ENCODE assay signal across 12 cellular contexts in genomic region chr14:51087024-51087423, GRCh38. TPM values are rescaled to one million over a fixed set of nuclear protein-coding genes. Genes with fewer than 3 reads are reported as not detected.
DNase-seq lines count a peak whose midpoint lies in the region; ATAC-seq, FAIRE-seq and TF ChIP-seq lines count a peak whose summit lies in the region.
"Had no signal": no experiment of that assay in that cellular context is flagged by ENCODE, and none has a peak within 500 bp of the region (broad histone marks: within the 10 kb centered on the region; RNA-seq: fewer than 3 reads in every experiment).

No MANE protein-coding gene starts in this region.

- TF ChIP-seq CTCF in PC-3 (conservative IDR thresholded peaks at IDR 0.05; ENCODE audit: low read depth, low read length) (no peak), kidney (IDR thresholded peaks at IDR 0.05; ENCODE audit: borderline replicate concordance, extremely low read depth, insufficient read depth) (no peak)

- H3K4me3 ChIP-seq in PC-3 (ENCODE audit: low read length) (no peak overlapping the region), kidney (ENCODE audit: low read length in 2 of 2) (no peak overlapping the region)

- intact Hi-C loops in PC-3 (cut with micrococcal nuclease) (loop anchor here (2.0 kb wide), 1 partner anchor 132 kb away; no protein-coding TSS in a partner anchor), kidney (cut with DNase I) (no loop called here)

- H3K36me3 ChIP-seq in PC-3 (ENCODE audit: low read depth, low read length) (no peaks in the 10 kb centered on the region), kidney (ENCODE audit: control insufficient read depth in 1 of 2, insufficient read depth in 2 of 2, low read length in 2 of 2) (no peaks in the 10 kb centered on the region)

- H3K4me1 ChIP-seq in PC-3 (ENCODE audit: insufficient read depth, low read length): peaks cover 13% of the 10 kb centered on the region
- H3K4me1 ChIP-seq in kidney (ENCODE audit: control insufficient read depth in 1 of 2, insufficient read depth in 1 of 2, low read depth in 1 of 2, low read length in 2 of 2): no peaks in the 10 kb centered on the region

- H3K27me3 ChIP-seq in PC-3 (ENCODE audit: low read length): no peaks in the 10 kb centered on the region

- ATAC-seq in HG03354 (IDR thresholded peaks at IDR 0.05; ENCODE audit: poor library complexity, severe bottlenecking, unreplicated experiment): peak; percentile 62
- peak; percentile 99 for ATAC-seq in PC-3

- BruUV-seq in PC-3 (replicated peaks; lab: Mats Ljungman, UMichigan): no TSS peak

- peak overlapping the region; percentile 16 for H3K4me2 ChIP-seq in PC-3 (ENCODE audit: low read length)

- no peak overlapping the region for H3K27ac ChIP-seq in PC-3 (ENCODE audit: low read length)
- H3K27ac ChIP-seq in kidney (ENCODE audit: low read depth in 2 of 2, low read length in 2 of 2): no peak overlapping the region

- no peaks in the 10 kb centered on the region for H3K79me2 ChIP-seq in PC-3 (ENCODE audit: low read length)

- POLR2A ChIA-PET in PC-3 (lab: Charles Lee; ENCODE audit: unreplicated experiment): no interaction called here

- no peaks in the 10 kb centered on the region for H3K9me2 ChIP-seq in PC-3 (replicated peaks; ENCODE audit: low read length)

- no peaks in the 10 kb centered on the region for H3F3A ChIP-seq in PC-3 (ENCODE audit: low read length, unreplicated experiment)

- CTCF ChIA-PET in PC-3 (lab: Charles Lee): interaction anchor here (0.6 kb wide), 2 partner anchors 20 to 73 kb away, joined by 3 read pairs; no protein-coding TSS in a partner anchor

- H3K9ac ChIP-seq in PC-3 (ENCODE audit: low read length) (no peak overlapping the region), kidney (ENCODE audit: low read length in 2 of 2) (no peak overlapping the region)

- DNase-seq in ELR (ENCODE audit: low read depth) (peak; percentile 29), PC-3 (peak; percentile 91), kidney (peak; percentile 82), Ammon's horn (ENCODE audit: low spot score) (no peak), cerebellar cortex (ENCODE audit: low spot score) (no peak)
- DNase-seq in activated naive CD4-positive, alpha-beta T cell treated with anti-CD3 and anti-CD28 coated beads, Interleukin-2, amount 50 U/mL, for 16 hours: no peak
- DNase-seq: activated gamma-delta T cell treated with Interleukin-2 at 50 U/mL for 16 hours, GDM1, NCI-H526, nephron progenitor cell, T1000 had no signal

- H2AFZ ChIP-seq in PC-3 (ENCODE audit: low read length): 0 out of 2 replicates have a peak overlapping the region, but pooled peaks have one; percentile 5

- H4K20me1 ChIP-seq in PC-3 (ENCODE audit: low read length): no peaks in the 10 kb centered on the region

- H3K9me3 ChIP-seq in PC-3 (ENCODE audit: low read length) (no peaks in the 10 kb centered on the region), kidney (ENCODE audit: control insufficient read depth in 1 of 2, low read length in 2 of 2) (no peaks in the 10 kb centered on the region)

- no peak for FAIRE-seq in kidney (lab: Jason Lieb, UNC)

RNA-seq across cellular contexts. Expression of gene TRIM9, which starts 7.9 kb away (rescaled TPM):
- total RNA-seq in PC-3 (2014; rRNA removed) (2.5 and 2.6 TPM in 2 replicates), kidney (2.0 TPM)
- 0.67 TPM for polyA plus RNA-seq in kidney (ENCODE audit: insufficient read depth, low read depth, low replicate concordance)

Comparison
In these comparisons a context has a peak if more than half of its experiments do, and no peak if none do; other contexts are left out.
1. DNase-seq: peak in ELR (single experiment), PC-3 (single experiment) and kidney (single experiment); none in activated naive CD4-positive, alpha-beta T cell treated with anti-CD3 and anti-CD28 coated beads, Interleukin-2, amount 50 U/mL, for 16 hours (single experiment), Ammon's horn (single experiment) and cerebellar cortex (single experiment).